Comparison of ENCODE assay signal across 11 cellular contexts in genomic region chr4:152510349-152511147, GRCh38. TPM values are rescaled to one million over a fixed set of nuclear protein-coding genes. Genes with fewer than 3 reads are reported as not detected.
DNase-seq lines count a peak whose midpoint lies in the region; ATAC-seq and TF ChIP-seq lines count a peak whose summit lies in the region.
"Had no signal": no experiment of that assay in that cellular context is flagged by ENCODE, and none has a peak within 500 bp of the region (broad histone marks: within the 10 kb centered on the region; RNA-seq: fewer than 3 reads in every experiment).

No MANE protein-coding gene starts in this region.

- no peaks in the 10 kb centered on the region for H3K9me3 Mint-ChIP-seq in activated CD4-positive, alpha-beta memory T cell treated with anti-CD3 and anti-CD28 coated beads for 36 hours

- no peaks in the 10 kb centered on the region for H3K9me3 ChIP-seq in DOHH2 (ENCODE audit: control insufficient read depth, insufficient read depth, low read length)

- POLR2A ChIA-PET in activated CD4-positive, alpha-beta memory T cell treated with anti-CD3 and anti-CD28 coated beads for 36 hours (lab: Charles Lee): no interaction called here

- H4K20me1 ChIP-seq in DOHH2 (ENCODE audit: control insufficient read depth, insufficient read depth, low read depth, low read length): no peaks in the 10 kb centered on the region

- H3F3A ChIP-seq in DOHH2 (ENCODE audit: control insufficient read depth, insufficient read depth): no peaks in the 10 kb centered on the region; the same call in 1 of the 2 replicates

- H3K27ac Mint-ChIP-seq in activated CD4-positive, alpha-beta memory T cell treated with anti-CD3 and anti-CD28 coated beads for 36 hours: peak overlapping the region; percentile 16

- no peaks in the 10 kb centered on the region for H3K9me2 ChIP-seq in DOHH2 (replicated peaks; ENCODE audit: control insufficient read depth, low read length)

- no peaks in the 10 kb centered on the region for H3K27me3 ChIP-seq in DOHH2 (ENCODE audit: control insufficient read depth, low read length)

- H3K27ac ChIP-seq in DOHH2 (ENCODE audit: low read depth, low read length): no peak overlapping the region

- ATAC-seq in GM19025 (IDR thresholded peaks at IDR 0.05; ENCODE audit: low read depth, unreplicated experiment): peak; percentile 49
- peak; percentile 41 for ATAC-seq in HG02870 (IDR thresholded peaks at IDR 0.05; ENCODE audit: unreplicated experiment)
- ATAC-seq in omental fat pad (ENCODE audit: low FRiP score): no peak
- ATAC-seq in HG02763 (IDR thresholded peaks at IDR 0.05; ENCODE audit: unreplicated experiment): no peak

- H3K36me3 Mint-ChIP-seq in activated CD4-positive, alpha-beta memory T cell treated with anti-CD3 and anti-CD28 coated beads for 36 hours: peaks cover 4% of the 10 kb centered on the region

- H3K27me3 Mint-ChIP-seq in activated CD4-positive, alpha-beta memory T cell treated with anti-CD3 and anti-CD28 coated beads for 36 hours: no peaks in the 10 kb centered on the region

- TF ChIP-seq POLR2A in erythroblast (IDR thresholded peaks at IDR 0.05; ENCODE audit: low read length): no peak

- CTCF ChIA-PET in activated CD4-positive, alpha-beta memory T cell treated with anti-CD3 and anti-CD28 coated beads for 36 hours (lab: Charles Lee): interaction anchor here (0.6 to 0.8 kb wide), 2 partner anchors 21 to 225 kb away, joined by 3 to 4 read pairs; no protein-coding TSS in a partner anchor

- intact Hi-C loops in activated CD4-positive, alpha-beta memory T cell treated with anti-CD3 and anti-CD28 coated beads for 36 hours (cut with micrococcal nuclease): no loop called here

- H3K4me1 Mint-ChIP-seq in activated CD4-positive, alpha-beta memory T cell treated with anti-CD3 and anti-CD28 coated beads for 36 hours (ENCODE audit: low read depth): peaks cover 54% of the 10 kb centered on the region

- H3K4me2 ChIP-seq in DOHH2 (ENCODE audit: low read length): peak overlapping the region; percentile 6; the same call in 1 of the 2 replicates

- H3K4me3 ChIP-seq in DOHH2 (ENCODE audit: low read length) (no peak overlapping the region), foreskin fibroblast (ENCODE audit: low read depth in 1 of 2, low read length in 2 of 2) (no peak overlapping the region)

- H3K79me2 ChIP-seq in DOHH2 (ENCODE audit: control insufficient read depth, low read length): peaks cover 93% of the 10 kb centered on the region

- peaks cover 3% of the 10 kb centered on the region; the same call in 1 of the 2 replicates for H3K36me3 ChIP-seq in DOHH2 (ENCODE audit: control insufficient read depth, low read length)

- peak overlapping the region; percentile 49 for H3K4me3 Mint-ChIP-seq in activated CD4-positive, alpha-beta memory T cell treated with anti-CD3 and anti-CD28 coated beads for 36 hours

- no peak for TF ChIP-seq CTCF in DOHH2 (IDR thresholded peaks at IDR 0.05; ENCODE audit: low read depth, low read length, poor library complexity, severe bottlenecking)
- TF ChIP-seq CTCF in omental fat pad (IDR thresholded peaks at IDR 0.05): no peak
- TF ChIP-seq CTCF in foreskin fibroblast (IDR thresholded peaks at IDR 0.05; ENCODE audit: low read depth, low read length): no peak

- no peak for DNase-seq in activated CD4-positive, alpha-beta memory T cell treated with anti-CD3 and anti-CD28 coated beads for 36 hours
- no peak for DNase-seq in omental fat pad (ENCODE audit: low spot score)
- no peak for DNase-seq in erythroblast (lab: John Stamatoyannopoulos, UW)
- DNase-seq in foreskin fibroblast: no peak
- DNase-seq: activated gamma-delta T cell, kidney, NCI-H1930 had no signal

- H3K4me1 ChIP-seq in DOHH2 (ENCODE audit: control insufficient read depth, low read length): peaks cover 49% of the 10 kb centered on the region

RNA-seq across cellular contexts. Expression of gene FBXW7, which starts 25.3 kb away (rescaled TPM):
- 10 to 100 TPM; 35.8 to 37.8 TPM for total RNA-seq in activated CD4-positive, alpha-beta memory T cell treated with anti-CD3 and anti-CD28 coated beads for 36 hours
- 10 to 100 TPM; 44.3 to 62.0 (median 49.9) TPM for total RNA-seq in omental fat pad

Comparison
In these comparisons a context has a peak if more than half of its experiments do, and no peak if none do; other contexts are left out.
1. ATAC-seq: peak in GM19025 (single experiment) and HG02870 (single experiment); none in omental fat pad (single experiment) and HG02763 (single experiment).